In the genomic region with DNA sequence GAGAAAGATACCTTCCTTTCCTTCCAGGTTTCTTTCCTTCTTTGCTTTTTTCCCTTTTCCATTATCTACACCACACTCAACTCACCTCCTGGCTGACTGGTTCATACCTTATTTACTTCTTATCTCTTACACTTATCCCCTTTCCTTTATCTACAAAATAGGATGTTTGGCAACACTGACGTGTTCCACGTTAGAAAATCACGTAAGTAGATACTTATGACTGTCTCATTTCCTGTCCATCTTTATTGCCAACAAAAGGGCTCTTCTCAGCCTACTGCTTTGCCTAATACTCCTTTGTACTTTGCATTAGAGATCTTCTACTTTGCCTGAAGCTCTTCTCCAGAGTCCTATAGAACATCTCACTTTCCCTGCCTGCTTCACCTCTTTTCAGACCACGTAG, we compare ENCODE assay signal across 12 cellular contexts. TPM values are rescaled to one million over a fixed set of nuclear protein-coding genes. Genes with fewer than 3 reads are reported as not detected.
A peak's percentile ranks its signal among the peaks of the same experiment; 100 is the strongest.
DNase-seq lines count a peak whose midpoint lies in the region; ATAC-seq and TF ChIP-seq lines count a peak whose summit lies in the region.
"Had no signal": no experiment of that assay in that cellular context is flagged by ENCODE, and none has a peak within 500 bp of the region (broad histone marks: within the 10 kb centered on the region; RNA-seq: fewer than 3 reads in every experiment).

No MANE protein-coding gene starts in this region.

- TF ChIP-seq CTCF in CD14-positive monocyte (IDR thresholded peaks at IDR 0.05) (no peak), HFFc6 (IDR thresholded peaks at IDR 0.05) (no peak), left lung (IDR thresholded peaks at IDR 0.05) (no peak)

- H3K4me1 ChIP-seq in left lung = peaks cover 0 to 6% of the 10 kb centered on the region in 2 donors

- H3K9me3 ChIP-seq in T-helper 17 cell (ENCODE audit: control insufficient read depth, low read length, poor library complexity, severe bottlenecking) (no peaks in the 10 kb centered on the region), left lung (no peaks in the 10 kb centered on the region)
- H3K9me3 ChIP-seq: upper lobe of right lung had no signal

- ATAC-seq in T-helper 17 cell = peak; percentile 12
- no peak for ATAC-seq in left lung
- no peak for ATAC-seq in GM19397 (IDR thresholded peaks at IDR 0.05; ENCODE audit: unreplicated experiment)
- ATAC-seq: upper lobe of right lung had no signal

- H3K27ac ChIP-seq in left lung = peak overlapping the region in 1 of 2 donors; percentile 24
- H3K27ac ChIP-seq: upper lobe of right lung had no signal

- H3K9me3 Mint-ChIP-seq in CD14-positive monocyte (peaks cover 0 to 2% (median 0%) of the 10 kb centered on the region in 7 donors), HFFc6 (no peaks in the 10 kb centered on the region)
- no peaks in the 10 kb centered on the region for H3K9me3 Mint-ChIP-seq in activated T-helper 2 cell treated with anti-CD3 and anti-CD28 coated beads, Interferon-gamma antibody, Interleukin-2, Interleukin-4, amounts not matched to agents 10 μg/mL and 5 μg/mL and 100 μg/mL, durations not matched to agents 14 hours and 24 hours and 36 hours
- H3K9me3 Mint-ChIP-seq: activated CD4-positive, alpha-beta T cell treated with anti-CD3 and anti-CD28 coated beads, Interleukin-2, amount 10 ng/mL, durations not matched to agents 7 days and 5 days had no signal

- H3K36me3 ChIP-seq in left lung = peaks cover 0 to 30% of the 10 kb centered on the region in 2 donors

- DNase-seq in CD14-positive monocyte (ENCODE audit: low spot score) = no peak
- DNase-seq in HFFc6 = peak; percentile 26
- DNase-seq in T-helper 17 cell = no peak
- DNase-seq in foreskin melanocyte = peak; percentile 68
- no peak for DNase-seq in left lung
- no peak for DNase-seq in midbrain (lab: John Stamatoyannopoulos, UW)
- DNase-seq in activated T-helper 2 cell treated with anti-CD3 and anti-CD28 coated beads, Interferon-gamma antibody, Interleukin-2, Interleukin-4, amounts not matched to agents 10 μg/mL and 5 μg/mL and 100 μg/mL, durations not matched to agents 14 hours and 24 hours and 36 hours (ENCODE audit: low spot score) = no peak
- DNase-seq: activated CD4-positive, alpha-beta T cell treated with anti-CD3 and anti-CD28 coated beads, Interleukin-2, amount 10 ng/mL, durations not matched to agents 7 days and 5 days; activated naive CD4-positive, alpha-beta T cell treated with anti-CD3 and anti-CD28 coated beads, Interleukin-2, amount 50 U/mL, for 16 hours; NCI-H345; upper lobe of right lung had no signal

- peak overlapping the region in 4 of 7 donors; percentile 6 to 69 (median 42) for H3K27ac Mint-ChIP-seq in CD14-positive monocyte
- peak overlapping the region; percentile 86 for H3K27ac Mint-ChIP-seq in HFFc6
- H3K27ac Mint-ChIP-seq in T-helper 17 cell = peak overlapping the region; percentile 0
- no peak overlapping the region for H3K27ac Mint-ChIP-seq in activated T-helper 2 cell treated with anti-CD3 and anti-CD28 coated beads, Interferon-gamma antibody, Interleukin-2, Interleukin-4, amounts not matched to agents 10 μg/mL and 5 μg/mL and 100 μg/mL, durations not matched to agents 14 hours and 24 hours and 36 hours
- H3K27ac Mint-ChIP-seq: activated CD4-positive, alpha-beta T cell treated with anti-CD3 and anti-CD28 coated beads, Interleukin-2, amount 10 ng/mL, durations not matched to agents 7 days and 5 days had no signal

- H3K4me1 Mint-ChIP-seq in CD14-positive monocyte = peaks cover 9% of the 10 kb centered on the region
- peaks cover 49% of the 10 kb centered on the region for H3K4me1 Mint-ChIP-seq in HFFc6 (ENCODE audit: low read depth)
- peaks cover 21% of the 10 kb centered on the region for H3K4me1 Mint-ChIP-seq in T-helper 17 cell
- peaks cover 29% of the 10 kb centered on the region for H3K4me1 Mint-ChIP-seq in activated T-helper 2 cell treated with anti-CD3 and anti-CD28 coated beads, Interferon-gamma antibody, Interleukin-2, Interleukin-4, amounts not matched to agents 10 μg/mL and 5 μg/mL and 100 μg/mL, durations not matched to agents 14 hours and 24 hours and 36 hours (ENCODE audit: low read depth)

- H3K36me3 Mint-ChIP-seq in CD14-positive monocyte (peaks cover 41 to 43% of the 10 kb centered on the region in 2 donors), HFFc6 (ENCODE audit: low read depth) (peaks cover 7% of the 10 kb centered on the region), T-helper 17 cell (ENCODE audit: low read depth) (peaks cover 4% of the 10 kb centered on the region)
- H3K36me3 Mint-ChIP-seq in activated T-helper 2 cell treated with anti-CD3 and anti-CD28 coated beads, Interferon-gamma antibody, Interleukin-2, Interleukin-4, amounts not matched to agents 10 μg/mL and 5 μg/mL and 100 μg/mL, durations not matched to agents 14 hours and 24 hours and 36 hours (ENCODE audit: low read depth) = peaks cover 11% of the 10 kb centered on the region

- H3K4me3 ChIP-seq in left lung = no peak overlapping the region
- H3K4me3 ChIP-seq: upper lobe of right lung had no signal

- H3K4me3 Mint-ChIP-seq in CD14-positive monocyte (no peak overlapping the region), HFFc6 (peak overlapping the region; percentile 61), T-helper 17 cell (no peak overlapping the region)
- no peak overlapping the region for H3K4me3 Mint-ChIP-seq in activated T-helper 2 cell treated with anti-CD3 and anti-CD28 coated beads, Interferon-gamma antibody, Interleukin-2, Interleukin-4, amounts not matched to agents 10 μg/mL and 5 μg/mL and 100 μg/mL, durations not matched to agents 14 hours and 24 hours and 36 hours (ENCODE audit: low read depth)
- H3K4me3 Mint-ChIP-seq: activated CD4-positive, alpha-beta T cell treated with anti-CD3 and anti-CD28 coated beads, Interleukin-2, amount 10 ng/mL, durations not matched to agents 7 days and 5 days had no signal

- H3K27me3 ChIP-seq in left lung = no peaks in the 10 kb centered on the region
- H3K27me3 ChIP-seq: upper lobe of right lung had no signal

- H3K27me3 Mint-ChIP-seq in CD14-positive monocyte (ENCODE audit: low read depth in 3 of 3) (no peaks in the 10 kb centered on the region), HFFc6 (ENCODE audit: insufficient read depth) (no peaks in the 10 kb centered on the region), T-helper 17 cell (no peaks in the 10 kb centered on the region)
- no peaks in the 10 kb centered on the region for H3K27me3 Mint-ChIP-seq in activated T-helper 2 cell treated with anti-CD3 and anti-CD28 coated beads, Interferon-gamma antibody, Interleukin-2, Interleukin-4, amounts not matched to agents 10 μg/mL and 5 μg/mL and 100 μg/mL, durations not matched to agents 14 hours and 24 hours and 36 hours (ENCODE audit: low read depth)
- H3K27me3 Mint-ChIP-seq: activated CD4-positive, alpha-beta T cell treated with anti-CD3 and anti-CD28 coated beads, Interleukin-2, amount 10 ng/mL, durations not matched to agents 7 days and 5 days had no signal

- intact Hi-C loops in CD14-positive monocyte (cut with micrococcal nuclease) = no loop called here
- intact Hi-C loops in left lung (cut with DNase I) = no loop called here
- intact Hi-C loops in activated T-helper 2 cell treated with anti-CD3 and anti-CD28 coated beads, Interferon-gamma antibody, Interleukin-2, Interleukin-4, amounts not matched to agents 10 μg/mL and 5 μg/mL and 100 μg/mL, durations not matched to agents 14 hours and 24 hours and 36 hours (cut with micrococcal nuclease) = no loop called here

RNA-seq across cellular contexts. Expression of a gene that starts 25.1 kb away (rescaled TPM):
- polyA plus RNA-seq in CD14-positive monocyte = 1 to 10 TPM; 4.0 to 8.1 TPM
- total RNA-seq in HFFc6 (2021; fragmentation: NEBNext Ultra II Directional; extraction: Animal tissue kit (Norgen Biotek cat#: 25700)) = 10 to 100 TPM; 14.3 to 17.9 (median 15.6) TPM
- total RNA-seq in T-helper 17 cell = 10 to 100 TPM; 13.7 to 16.1 TPM
- total RNA-seq in left lung = 10 to 100 TPM; 17.5 to 26.5 TPM
- 11.8 and 16.5 TPM in 2 replicates for total RNA-seq in activated T-helper 2 cell treated with anti-CD3 and anti-CD28 coated beads, Interferon-gamma antibody, Interleukin-2, Interleukin-4, amounts not matched to agents 10 μg/mL and 5 μg/mL and 100 μg/mL, durations not matched to agents 14 hours and 24 hours and 36 hours

Comparison
In these comparisons a context has a peak if more than half of its experiments do, and no peak if none do; other contexts are left out.
1. DNase-seq: peak in HFFc6 (single experiment) and foreskin melanocyte (single experiment); none in CD14-positive monocyte (single experiment), T-helper 17 cell (0 of 3), left lung (0 of 2), midbrain (single experiment) and activated T-helper 2 cell treated with anti-CD3 and anti-CD28 coated beads, Interferon-gamma antibody, Interleukin-2, Interleukin-4, amounts not matched to agents 10 μg/mL and 5 μg/mL and 100 μg/mL, durations not matched to agents 14 hours and 24 hours and 36 hours (single experiment).